In the genomic region with DNA sequence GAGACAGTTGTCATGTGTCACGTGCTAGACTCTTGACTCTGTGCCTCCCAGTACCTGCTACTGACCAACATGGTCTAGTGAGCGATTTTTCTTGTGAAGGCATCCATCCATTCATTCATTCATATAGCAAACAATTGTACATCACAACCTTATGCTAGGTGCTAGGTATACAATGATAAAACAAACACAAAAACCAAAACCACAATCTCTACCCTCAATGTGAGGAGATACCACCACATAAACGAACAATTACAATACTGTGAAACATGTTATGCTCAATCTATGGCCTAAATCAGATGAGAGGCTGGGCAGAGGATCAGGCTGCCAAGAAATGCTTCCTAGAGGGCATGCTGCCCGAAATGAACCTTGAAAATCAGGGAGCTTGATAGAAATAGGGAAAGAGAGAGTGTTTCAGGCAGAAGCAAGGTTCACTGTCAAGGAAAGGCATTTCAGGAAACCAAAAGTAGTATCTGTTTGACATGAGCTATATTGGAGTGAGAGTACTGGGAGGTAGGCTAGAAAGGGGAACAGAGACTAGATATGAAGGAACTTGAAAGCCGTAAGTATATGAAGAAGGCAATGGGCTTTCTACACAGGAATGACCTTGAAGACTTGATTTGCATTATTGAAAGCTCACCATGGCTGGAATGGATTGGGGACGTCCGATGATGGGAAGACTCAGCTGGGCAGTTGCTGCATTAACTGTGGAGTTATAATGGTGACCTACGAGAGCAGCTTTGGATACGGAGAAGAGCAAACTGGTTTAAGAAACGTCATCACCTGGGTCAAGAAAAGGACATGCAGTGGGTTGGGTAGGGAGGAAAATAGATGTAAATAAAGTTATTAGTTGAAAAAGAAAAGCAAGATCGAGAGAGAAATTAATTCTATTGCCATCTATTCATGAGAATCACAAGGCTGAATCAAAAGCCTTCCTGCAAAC, we compare ENCODE assay signal across 9 cellular contexts.
DNase-seq lines count a peak whose midpoint lies in the region; ATAC-seq and TF ChIP-seq lines count a peak whose summit lies in the region.
"Had no signal": no experiment of that assay in that cellular context is flagged by ENCODE, and none has a peak within 500 bp of the region (broad histone marks: within the 10 kb centered on the region; RNA-seq: fewer than 3 reads in every experiment).

No MANE protein-coding gene starts in this region.

- no peak for TF ChIP-seq POLR2A in spleen (IDR thresholded peaks at IDR 0.05)
- no peak for TF ChIP-seq POLR2A in transverse colon (IDR thresholded peaks at IDR 0.05)
- TF ChIP-seq POLR2A in thyroid gland (IDR thresholded peaks at IDR 0.05), result no peak

- 69 to 78% (median 77%) methylated on average over 11 of the region's 11 CpGs for WGBS in spleen, 5 donors
- 75 to 79% methylated on average over 8 to 11 of the region's 11 CpGs for WGBS in transverse colon (ENCODE audit: low coverage in 1 of 2), 2 donors
- 85 to 89% methylated on average over 11 of the region's 11 CpGs for WGBS in thyroid gland, 2 donors

- H3K4me3 ChIP-seq in SJSA1 (no peak overlapping the region), spleen (no peak overlapping the region), transverse colon (no peak overlapping the region), thyroid gland (replicated peaks in 1 of 3) (no peak overlapping the region)
- H3K4me3 ChIP-seq in effector memory CD4-positive, alpha-beta T cell (ENCODE audit: insufficient read depth, low read depth, low read length, poor library complexity, severe bottlenecking), result no peak overlapping the region
- H3K4me3 ChIP-seq: skin epidermis had no signal

- no peak for DNase-seq in activated T-cell treated with anti-CD3 and anti-CD28 coated beads, Interleukin-2, amount 50 U/mL, for 72 hours
- no peak for DNase-seq in activated T-cell treated with anti-CD3 and anti-CD28 coated beads, Interleukin-2, amount 50 U/mL, for 1 hour
- DNase-seq in SJSA1 (ENCODE audit: low read depth in 1 of 2, low spot score in 2 of 2) (no peak), spleen (no peak), transverse colon (no peak), thyroid gland (no peak)
- no peak for DNase-seq in effector memory CD4-positive, alpha-beta T cell

- TF ChIP-seq CTCF in spleen (IDR thresholded peaks at IDR 0.05 in 8 of 11, conservative IDR thresholded peaks at IDR 0.05 in 3 of 11) (no peak), transverse colon (IDR thresholded peaks at IDR 0.05) (no peak), thyroid gland (IDR thresholded peaks at IDR 0.05) (no peak)

- no peaks in the 10 kb centered on the region for H3K9me3 ChIP-seq in SJSA1 (replicated peaks)
- H3K9me3 ChIP-seq in spleen, result no peaks in the 10 kb centered on the region
- no peaks in the 10 kb centered on the region for H3K9me3 ChIP-seq in transverse colon
- no peaks in the 10 kb centered on the region for H3K9me3 ChIP-seq in thyroid gland
- H3K9me3 ChIP-seq in effector memory CD4-positive, alpha-beta T cell (ENCODE audit: control insufficient read depth, low read length), result no peaks in the 10 kb centered on the region

- peaks cover 0 to 2% of the 10 kb centered on the region in 2 donors for H3K9me3 Mint-ChIP-seq in activated T-cell treated with anti-CD3 and anti-CD28 coated beads, Interleukin-2, amount 50 U/mL, for 72 hours

- peak; percentile 13 to 26 for ATAC-seq in activated T-cell treated with anti-CD3 and anti-CD28 coated beads, Interleukin-2, amount 50 U/mL, for 72 hours (replicated peaks in 1 of 2)
- ATAC-seq in HG02840 (IDR thresholded peaks at IDR 0.05; ENCODE audit: low FRiP score, unreplicated experiment), result peak; percentile 83

- H3K36me3 ChIP-seq in SJSA1, result no peaks in the 10 kb centered on the region
- no peaks in the 10 kb centered on the region for H3K36me3 ChIP-seq in spleen
- H3K36me3 ChIP-seq in transverse colon, result no peaks in the 10 kb centered on the region
- H3K36me3 ChIP-seq in thyroid gland, result no peaks in the 10 kb centered on the region
- H3K36me3 ChIP-seq in effector memory CD4-positive, alpha-beta T cell (ENCODE audit: control insufficient read depth, insufficient read depth, low read length), result peaks cover 3% of the 10 kb centered on the region

- intact Hi-C loops in spleen (cut with DNase I; ENCODE audit: low total_unique reads), result no loop called here
- intact Hi-C loops in transverse colon (cut with DNase I; ENCODE audit: low total_unique reads), result no loop called here
- intact Hi-C loops in thyroid gland (cut with DNase I), result no loop called here

- peaks cover 7 to 8% of the 10 kb centered on the region in 2 donors for H3K36me3 Mint-ChIP-seq in activated T-cell treated with anti-CD3 and anti-CD28 coated beads, Interleukin-2, amount 50 U/mL, for 72 hours (ENCODE audit: insufficient read depth in 2 of 2)

- H3K27me3 ChIP-seq in SJSA1 (replicated peaks) (no peaks in the 10 kb centered on the region), spleen (replicated peaks in 1 of 7) (no peaks in the 10 kb centered on the region), transverse colon (no peaks in the 10 kb centered on the region), thyroid gland (no peaks in the 10 kb centered on the region)
- no peaks in the 10 kb centered on the region for H3K27me3 ChIP-seq in effector memory CD4-positive, alpha-beta T cell (replicated peaks; ENCODE audit: control insufficient read depth, insufficient read depth, low read length, poor library complexity, severe bottlenecking)

- in situ Hi-C loops in transverse colon (cut with MboI; ENCODE audit: low pct_ligation_motif_present in 1 of 4, low pct_unique_long_range_greater_than_20kb in 1 of 4, low sequenced_read_pairs in 3 of 4), result no loop called here

- TF ChIP-seq EP300 in transverse colon (IDR thresholded peaks at IDR 0.05; ENCODE audit: low read depth), result no peak

- H3K27me3 Mint-ChIP-seq in activated T-cell treated with anti-CD3 and anti-CD28 coated beads, Interleukin-2, amount 50 U/mL, for 72 hours (ENCODE audit: low read depth), result no peaks in the 10 kb centered on the region

- H3K4me1 Mint-ChIP-seq in activated T-cell treated with anti-CD3 and anti-CD28 coated beads, Interleukin-2, amount 50 U/mL, for 72 hours (ENCODE audit: low read depth), result peaks cover 38% of the 10 kb centered on the region

- peak overlapping the region; percentile 27 for H3K27ac Mint-ChIP-seq in activated T-cell treated with anti-CD3 and anti-CD28 coated beads, Interleukin-2, amount 50 U/mL, for 72 hours

- H3K4me1 ChIP-seq in SJSA1 (replicated peaks) (peaks cover 22% of the 10 kb centered on the region), spleen (peaks cover 2 to 62% (median 22%) of the 10 kb centered on the region in 6 donors), transverse colon (no peaks in the 10 kb centered on the region), thyroid gland (no peaks in the 10 kb centered on the region)
- H3K4me1 ChIP-seq in effector memory CD4-positive, alpha-beta T cell (ENCODE audit: control insufficient read depth, insufficient read depth, low read length, poor library complexity, severe bottlenecking), result peaks cover 22% of the 10 kb centered on the region

- H3K27ac ChIP-seq in SJSA1 (peak overlapping the region; percentile 47), spleen (peak overlapping the region in 5 of 8 donors; percentile 16 to 71 (median 53)), transverse colon (peak overlapping the region in 2 of 4 donors; percentile 15 to 34), thyroid gland (no peak overlapping the region)
- no peak overlapping the region for H3K27ac ChIP-seq in effector memory CD4-positive, alpha-beta T cell (ENCODE audit: insufficient read depth, low read length, poor library complexity, severe bottlenecking)

- H3K4me3 Mint-ChIP-seq in activated T-cell treated with anti-CD3 and anti-CD28 coated beads, Interleukin-2, amount 50 U/mL, for 72 hours, result peak overlapping the region; percentile 81 to 82

Comparison
In these comparisons a context has a peak if more than half of its experiments do, and no peak if none do; other contexts are left out.
1. H3K27ac ChIP-seq: peak in SJSA1 (single experiment) and spleen (5 of 8); none in thyroid gland (0 of 3) and effector memory CD4-positive, alpha-beta T cell (single experiment).